ENCODE assay signal across 8 cellular contexts in genomic region chr5:154771383-154771901, GRCh38. TPM values are rescaled to one million over a fixed set of nuclear protein-coding genes. Genes with fewer than 3 reads are reported as not detected.
DNase-seq lines count a peak whose midpoint lies in the region; ATAC-seq and TF ChIP-seq lines count a peak whose summit lies in the region.

No MANE protein-coding gene starts in this region.

- no peak for TF ChIP-seq POLR2A in sigmoid colon (IDR thresholded peaks at IDR 0.05)

- peak overlapping the region; percentile 67 for H3K27ac ChIP-seq in left ventricle myocardium inferior (replicated peaks)
- peak overlapping the region; percentile 14 to 81 (median 69) for H3K27ac ChIP-seq in sigmoid colon

- peak overlapping the region; percentile 62 for H3K4me3 ChIP-seq in adipocyte (ENCODE audit: low read length)
- H3K4me3 ChIP-seq in left ventricle myocardium inferior = no peak overlapping the region
- H3K4me3 ChIP-seq in sigmoid colon = peak overlapping the region in 1 of 4 donors; percentile 16

- H3K9me3 ChIP-seq in adipocyte (ENCODE audit: control insufficient read depth, low read length) (no peaks in the 10 kb centered on the region), left ventricle myocardium inferior (replicated peaks) (no peaks in the 10 kb centered on the region), sigmoid colon (no peaks in the 10 kb centered on the region)

- TF ChIP-seq EP300 in sigmoid colon (IDR thresholded peaks at IDR 0.05) = no peak

- peaks cover 66% of the 10 kb centered on the region for H3K4me1 ChIP-seq in adipocyte (ENCODE audit: control insufficient read depth, insufficient read depth, low read length)
- H3K4me1 ChIP-seq in left ventricle myocardium inferior = peaks cover 100% of the 10 kb centered on the region
- H3K4me1 ChIP-seq in sigmoid colon = peaks cover 0 to 95% (median 76%) of the 10 kb centered on the region in 4 donors

- POLR2A ChIA-PET in GM10248 (lab: Yijun Ruan, JAX) = no interaction called here

- peak overlapping the region; percentile 57 for H3K9ac ChIP-seq in adipocyte (ENCODE audit: low read length)

- no peak for ATAC-seq in GM19397 (IDR thresholded peaks at IDR 0.05; ENCODE audit: unreplicated experiment)
- no peak for ATAC-seq in HG02981 (IDR thresholded peaks at IDR 0.05; ENCODE audit: unreplicated experiment)

- no peaks in the 10 kb centered on the region for H3K36me3 ChIP-seq in adipocyte (ENCODE audit: control insufficient read depth, insufficient read depth, low read length, severe bottlenecking)
- H3K36me3 ChIP-seq in left ventricle myocardium inferior = no peaks in the 10 kb centered on the region
- no peaks in the 10 kb centered on the region for H3K36me3 ChIP-seq in sigmoid colon

- H3K27me3 ChIP-seq in adipocyte (replicated peaks; ENCODE audit: control insufficient read depth, insufficient read depth, low read length) = no peaks in the 10 kb centered on the region
- no peaks in the 10 kb centered on the region for H3K27me3 ChIP-seq in left ventricle myocardium inferior (ENCODE audit: low read depth)
- H3K27me3 ChIP-seq in sigmoid colon = no peaks in the 10 kb centered on the region

- TF ChIP-seq CTCF in left ventricle myocardium inferior (IDR thresholded peaks at IDR 0.05; ENCODE audit: borderline replicate concordance) (no peak), sigmoid colon (IDR thresholded peaks at IDR 0.05) (no peak), GM10248 (IDR thresholded peaks at IDR 0.05; ENCODE audit: control extremely low read depth, extremely low read depth, low read depth, missing control alignments) (no peak)

- DNase-seq in EL = peak; percentile 86
- peak; percentile 89 for DNase-seq in adipocyte (ENCODE audit: low read depth)
- no peak for DNase-seq in left ventricle myocardium inferior
- peak; percentile 77 for DNase-seq in sigmoid colon
- no peak for DNase-seq in NCI-H2196 treated with DMSO at 0.1 percent for 48 hours (lab: John Stamatoyannopoulos, UW; ENCODE audit: unreplicated experiment)
- no peak for DNase-seq in GM10248 (ENCODE audit: extremely low spot score)

- CTCF ChIA-PET in GM10248 (lab: Yijun Ruan, JAX) = interaction anchor here (1.0 to 1.9 kb wide), 5 partner anchors 7 to 148 kb away, joined by 3 to 5 read pairs (median 4); no protein-coding TSS in a partner anchor

- WGBS in sigmoid colon, 2 donors = 70 to 74% methylated on average over 10 of the region's 10 CpGs

- intact Hi-C loops in left ventricle myocardium inferior (cut with micrococcal nuclease) = no loop called here
- intact Hi-C loops in sigmoid colon (cut with DNase I) = no loop called here

RNA-seq across cellular contexts. Expression of gene LARP1, which starts 16.3 kb away (rescaled TPM):
- total RNA-seq in left ventricle myocardium inferior (148 TPM), sigmoid colon (10 to 100 TPM; 47.4 to 97.8 (median 55.6) TPM)
- polyA plus RNA-seq in sigmoid colon = 10 to 100 TPM; 10.2 to 68.2 (median 15.5) TPM

Comparison
In these comparisons a context has a peak if more than half of its experiments do, and no peak if none do; other contexts are left out.
1. DNase-seq: peak in EL (single experiment), adipocyte (single experiment) and sigmoid colon (single experiment); none in left ventricle myocardium inferior (single experiment), NCI-H2196 treated with DMSO at 0.1 percent for 48 hours (single experiment) and GM10248 (single experiment).